ENCODE assay signal across 3 cellular contexts in the genomic region with DNA sequence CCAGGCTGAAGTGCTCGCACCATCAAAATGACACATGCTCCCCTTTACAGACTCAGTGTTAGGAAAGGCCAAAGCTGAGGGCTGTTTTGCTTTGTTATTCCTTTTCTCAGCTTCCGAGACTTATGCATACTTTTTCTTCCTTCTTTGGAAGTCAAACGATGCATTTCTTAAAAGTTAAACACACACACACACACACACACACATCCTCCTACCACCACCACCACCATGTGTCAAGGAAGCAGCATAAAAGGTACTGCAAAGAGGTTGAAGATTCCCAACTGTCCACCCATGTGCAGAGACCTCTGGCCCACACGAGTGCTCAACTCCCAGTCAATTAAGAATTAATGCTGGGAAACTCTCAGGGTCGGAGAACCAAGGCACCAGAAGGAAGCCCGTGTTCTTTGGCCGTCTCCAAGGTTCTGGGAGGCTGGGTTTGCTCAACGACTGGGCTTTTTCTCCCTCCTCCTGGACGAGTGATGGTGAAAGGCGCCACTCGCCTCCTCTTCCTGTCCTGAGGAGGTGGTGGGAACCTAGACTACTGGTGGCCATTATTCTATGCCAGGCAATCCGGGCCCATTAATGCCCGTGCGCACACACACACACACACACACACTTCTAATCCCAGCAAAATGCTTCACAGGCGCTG.
TF ChIP-seq lines count a peak whose summit lies in the region.

No MANE protein-coding gene starts in this region.

TF ChIP-seq in GM23338, 12 proteins besides CTCF, POLR2A, EP300 and RAD21 (continues in another document):
- TF ChIP-seq ZNF331 (CRISPR knock-in tag; IDR thresholded peaks at IDR 0.05; ENCODE audit: low read depth) (no peak), CREB1 (CRISPR knock-in tag; IDR thresholded peaks at IDR 0.05; ENCODE audit: low read depth) (no peak), ZNF462 (CRISPR knock-in tag; IDR thresholded peaks at IDR 0.05) (no peak), POLR2AphosphoS5 (IDR thresholded peaks at IDR 0.05; ENCODE audit: low read depth) (no peak), ZNF114 (CRISPR knock-in tag; IDR thresholded peaks at IDR 0.05) (no peak), EZH2phosphoT487 (IDR thresholded peaks at IDR 0.05; ENCODE audit: unreplicated experiment) (no peak), STAT1 (IDR thresholded peaks at IDR 0.05; ENCODE audit: unreplicated experiment) (no peak)

TF ChIP-seq in H1, 55 proteins besides CTCF, POLR2A, EP300 and RAD21:
- TF ChIP-seq, protein P1, sequence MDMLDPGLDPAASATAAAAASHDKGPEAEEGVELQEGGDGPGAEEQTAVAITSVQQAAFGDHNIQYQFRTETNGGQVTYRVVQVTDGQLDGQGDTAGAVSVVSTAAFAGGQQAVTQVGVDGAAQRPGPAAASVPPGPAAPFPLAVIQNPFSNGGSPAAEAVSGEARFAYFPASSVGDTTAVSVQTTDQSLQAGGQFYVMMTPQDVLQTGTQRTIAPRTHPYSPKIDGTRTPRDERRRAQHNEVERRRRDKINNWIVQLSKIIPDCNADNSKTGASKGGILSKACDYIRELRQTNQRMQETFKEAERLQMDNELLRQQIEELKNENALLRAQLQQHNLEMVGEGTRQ (IDR thresholded peaks at IDR 0.05; ENCODE audit: low read length): no peak
- TF ChIP-seq BRCA1 (IDR thresholded peaks at IDR 0.05; ENCODE audit: low read depth, low read length) (no peak), MAFK (IDR thresholded peaks at IDR 0.05; ENCODE audit: low read depth, low read length) (no peak), BACH1 (IDR thresholded peaks at IDR 0.05; ENCODE audit: low read length) (no peak), ASH2L (IDR thresholded peaks at IDR 0.05; ENCODE audit: low read length) (no peak), POU5F1 (IDR thresholded peaks at IDR 0.05; ENCODE audit: low read depth, low read length) (no peak), SAP30 (IDR thresholded peaks at IDR 0.05; ENCODE audit: insufficient read depth, insufficient replicate concordance, low read length) (no peak), TBP (IDR thresholded peaks at IDR 0.05; ENCODE audit: low read depth, low read length) (no peak), TAF7 (optimal IDR thresholded peaks at IDR 0.05; ENCODE audit: borderline replicate concordance, low read depth, low read length) (no peak), GABPA (IDR thresholded peaks at IDR 0.05; ENCODE audit: borderline replicate concordance, insufficient read depth, low read length) (no peak), CHD1 (IDR thresholded peaks at IDR 0.05; ENCODE audit: low read depth, low read length) (no peak), KDM4A (IDR thresholded peaks at IDR 0.05; ENCODE audit: low read depth, low read length, severe bottlenecking) (no peak), FOSL1 (IDR thresholded peaks at IDR 0.05; ENCODE audit: insufficient read depth, low read depth, low read length) (no peak), PHF8 (conservative IDR thresholded peaks at IDR 0.05; ENCODE audit: low read depth, low read length) (no peak), POLR2AphosphoS5 (IDR thresholded peaks at IDR 0.05; ENCODE audit: low read depth, low read length) (no peak), BCL11A (IDR thresholded peaks at IDR 0.05; ENCODE audit: low read depth in 2 of 2, low read length in 2 of 2) (no peak), EGR1 (IDR thresholded peaks at IDR 0.05; ENCODE audit: borderline replicate concordance, low read depth, low read length) (no peak)
- TF ChIP-seq, protein P2, sequence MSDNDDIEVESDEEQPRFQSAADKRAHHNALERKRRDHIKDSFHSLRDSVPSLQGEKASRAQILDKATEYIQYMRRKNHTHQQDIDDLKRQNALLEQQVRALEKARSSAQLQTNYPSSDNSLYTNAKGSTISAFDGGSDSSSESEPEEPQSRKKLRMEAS (IDR thresholded peaks at IDR 0.05): no peak

TF ChIP-seq in SK-N-SH treated with all-trans-retinoic acid at 6 μM for 48 hours, 23 proteins besides CTCF, POLR2A, EP300 and RAD21:
- no peak for TF ChIP-seq TOX (CRISPR knock-in tag; IDR thresholded peaks at IDR 0.05; ENCODE audit: borderline replicate concordance)
- TF ChIP-seq POU6F1 (CRISPR knock-in tag; IDR thresholded peaks at IDR 0.05; ENCODE audit: borderline replicate concordance, low read depth): no peak
- TF ChIP-seq SNAI2 (CRISPR knock-in tag; IDR thresholded peaks at IDR 0.05): no peak
- TF ChIP-seq TCF4 (CRISPR knock-in tag; IDR thresholded peaks at IDR 0.05; ENCODE audit: borderline replicate concordance): no peak
- no peak for TF ChIP-seq ARNTL (CRISPR knock-in tag; IDR thresholded peaks at IDR 0.05; ENCODE audit: borderline replicate concordance, low read depth)
- TF ChIP-seq ZC3H10 (CRISPR knock-in tag; IDR thresholded peaks at IDR 0.05): no peak
- TF ChIP-seq ZNF8 (CRISPR knock-in tag; IDR thresholded peaks at IDR 0.05): no peak
- no peak for TF ChIP-seq CSDC2 (CRISPR knock-in tag; IDR thresholded peaks at IDR 0.05)
